In the genomic region with DNA sequence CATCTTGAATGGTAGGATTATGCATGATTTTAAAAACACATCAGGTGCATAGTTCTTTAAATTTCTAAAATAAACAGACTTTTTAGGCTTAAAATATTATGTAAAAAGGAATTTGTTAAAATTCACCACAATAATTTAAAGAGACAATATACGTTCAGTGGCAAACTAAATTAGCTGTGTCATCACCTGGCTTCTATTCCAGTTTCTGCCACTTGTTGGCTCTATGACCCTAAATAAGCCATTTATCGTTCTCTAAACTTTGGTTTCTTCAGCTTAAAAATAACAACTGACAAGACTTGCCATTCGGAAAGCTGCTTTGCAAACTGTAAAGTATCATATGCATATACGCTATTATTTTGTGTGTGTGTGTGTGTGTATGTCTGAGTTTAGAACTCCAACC, we compare ENCODE assay signal across 1 cellular context.
TF ChIP-seq lines count a peak whose summit lies in the region.

No MANE protein-coding gene starts in this region.

TF ChIP-seq in liver, 16 proteins besides CTCF, POLR2A, EP300 and RAD21 (continued from another document):
- TF ChIP-seq, protein P1, sequence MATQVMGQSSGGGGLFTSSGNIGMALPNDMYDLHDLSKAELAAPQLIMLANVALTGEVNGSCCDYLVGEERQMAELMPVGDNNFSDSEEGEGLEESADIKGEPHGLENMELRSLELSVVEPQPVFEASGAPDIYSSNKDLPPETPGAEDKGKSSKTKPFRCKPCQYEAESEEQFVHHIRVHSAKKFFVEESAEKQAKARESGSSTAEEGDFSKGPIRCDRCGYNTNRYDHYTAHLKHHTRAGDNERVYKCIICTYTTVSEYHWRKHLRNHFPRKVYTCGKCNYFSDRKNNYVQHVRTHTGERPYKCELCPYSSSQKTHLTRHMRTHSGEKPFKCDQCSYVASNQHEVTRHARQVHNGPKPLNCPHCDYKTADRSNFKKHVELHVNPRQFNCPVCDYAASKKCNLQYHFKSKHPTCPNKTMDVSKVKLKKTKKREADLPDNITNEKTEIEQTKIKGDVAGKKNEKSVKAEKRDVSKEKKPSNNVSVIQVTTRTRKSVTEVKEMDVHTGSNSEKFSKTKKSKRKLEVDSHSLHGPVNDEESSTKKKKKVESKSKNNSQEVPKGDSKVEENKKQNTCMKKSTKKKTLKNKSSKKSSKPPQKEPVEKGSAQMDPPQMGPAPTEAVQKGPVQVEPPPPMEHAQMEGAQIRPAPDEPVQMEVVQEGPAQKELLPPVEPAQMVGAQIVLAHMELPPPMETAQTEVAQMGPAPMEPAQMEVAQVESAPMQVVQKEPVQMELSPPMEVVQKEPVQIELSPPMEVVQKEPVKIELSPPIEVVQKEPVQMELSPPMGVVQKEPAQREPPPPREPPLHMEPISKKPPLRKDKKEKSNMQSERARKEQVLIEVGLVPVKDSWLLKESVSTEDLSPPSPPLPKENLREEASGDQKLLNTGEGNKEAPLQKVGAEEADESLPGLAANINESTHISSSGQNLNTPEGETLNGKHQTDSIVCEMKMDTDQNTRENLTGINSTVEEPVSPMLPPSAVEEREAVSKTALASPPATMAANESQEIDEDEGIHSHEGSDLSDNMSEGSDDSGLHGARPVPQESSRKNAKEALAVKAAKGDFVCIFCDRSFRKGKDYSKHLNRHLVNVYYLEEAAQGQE (IDR thresholded peaks at IDR 0.05) = no peak
- TF ChIP-seq FOXA2 (IDR thresholded peaks at IDR 0.05) (no peak), HNF4A (conservative IDR thresholded peaks at IDR 0.05) (no peak), GABPA (IDR thresholded peaks at IDR 0.05 in 1 of 2, conservative IDR thresholded peaks at IDR 0.05 in 1 of 2) (no peak), EGR1 (IDR thresholded peaks at IDR 0.05; ENCODE audit: low read depth in 2 of 2) (no peak), JUND (IDR thresholded peaks at IDR 0.05) (no peak), SP1 (IDR thresholded peaks at IDR 0.05) (no peak), RXRA (IDR thresholded peaks at IDR 0.05) (no peak), TAF1 (conservative IDR thresholded peaks at IDR 0.05) (no peak), HNF4G (IDR thresholded peaks at IDR 0.05) (no peak), YY1 (IDR thresholded peaks at IDR 0.05) (no peak), FOXA1 (IDR thresholded peaks at IDR 0.05) (no peak)
- TF ChIP-seq, protein P2, sequence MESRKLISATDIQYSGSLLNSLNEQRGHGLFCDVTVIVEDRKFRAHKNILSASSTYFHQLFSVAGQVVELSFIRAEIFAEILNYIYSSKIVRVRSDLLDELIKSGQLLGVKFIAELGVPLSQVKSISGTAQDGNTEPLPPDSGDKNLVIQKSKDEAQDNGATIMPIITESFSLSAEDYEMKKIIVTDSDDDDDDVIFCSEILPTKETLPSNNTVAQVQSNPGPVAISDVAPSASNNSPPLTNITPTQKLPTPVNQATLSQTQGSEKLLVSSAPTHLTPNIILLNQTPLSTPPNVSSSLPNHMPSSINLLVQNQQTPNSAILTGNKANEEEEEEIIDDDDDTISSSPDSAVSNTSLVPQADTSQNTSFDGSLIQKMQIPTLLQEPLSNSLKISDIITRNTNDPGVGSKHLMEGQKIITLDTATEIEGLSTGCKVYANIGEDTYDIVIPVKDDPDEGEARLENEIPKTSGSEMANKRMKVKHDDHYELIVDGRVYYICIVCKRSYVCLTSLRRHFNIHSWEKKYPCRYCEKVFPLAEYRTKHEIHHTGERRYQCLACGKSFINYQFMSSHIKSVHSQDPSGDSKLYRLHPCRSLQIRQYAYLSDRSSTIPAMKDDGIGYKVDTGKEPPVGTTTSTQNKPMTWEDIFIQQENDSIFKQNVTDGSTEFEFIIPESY (IDR thresholded peaks at IDR 0.05) = no peak
- TF ChIP-seq, protein P3, sequence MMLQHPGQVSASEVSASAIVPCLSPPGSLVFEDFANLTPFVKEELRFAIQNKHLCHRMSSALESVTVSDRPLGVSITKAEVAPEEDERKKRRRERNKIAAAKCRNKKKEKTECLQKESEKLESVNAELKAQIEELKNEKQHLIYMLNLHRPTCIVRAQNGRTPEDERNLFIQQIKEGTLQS (IDR thresholded peaks at IDR 0.05) = no peak
TF ChIP-seq in liver: peak in this region for 0.
